9 cellular contexts compared by ENCODE assay signal in the genomic region with DNA sequence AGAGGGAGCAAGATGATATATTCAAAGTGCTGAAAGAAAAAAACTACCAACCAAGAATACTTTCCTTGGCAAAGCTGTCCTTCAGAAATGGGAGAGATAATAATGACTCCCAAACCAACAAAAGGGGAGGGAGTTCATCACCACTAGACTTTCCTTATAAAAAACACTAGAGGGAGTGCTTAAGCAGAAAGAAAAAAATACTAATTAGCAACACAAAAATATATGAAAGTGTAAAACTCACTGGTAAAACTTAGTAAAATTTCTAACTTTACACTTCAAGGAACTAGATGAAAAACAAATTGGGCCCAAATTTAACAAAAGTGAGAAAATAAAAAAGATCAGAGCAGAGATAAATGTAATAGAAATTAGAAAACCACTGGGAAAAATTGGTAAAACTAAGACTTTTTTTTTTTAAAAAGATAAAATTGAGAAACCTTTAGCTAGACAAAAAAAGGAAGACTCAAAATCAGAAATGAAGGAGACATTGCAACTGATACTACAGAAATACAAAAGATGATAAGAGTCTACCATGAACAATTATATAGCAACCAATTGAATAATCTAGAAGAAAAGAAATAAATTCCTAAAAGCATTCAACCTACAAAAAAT.
DNase-seq lines count a peak whose midpoint lies in the region; TF ChIP-seq lines count a peak whose summit lies in the region.
"Had no signal": no experiment of that assay in that cellular context is flagged by ENCODE, and none has a peak within 500 bp of the region (broad histone marks: within the 10 kb centered on the region; RNA-seq: fewer than 3 reads in every experiment).

No MANE protein-coding gene starts in this region.

- H3K4me3 ChIP-seq in brain microvascular endothelial cell (ENCODE audit: low read depth, low read length) = no peak overlapping the region

- H3K36me3 ChIP-seq in brain microvascular endothelial cell (replicated peaks) = no peaks in the 10 kb centered on the region

- no peak overlapping the region for H3K27ac Mint-ChIP-seq in nephron progenitor cell
- H3K27ac Mint-ChIP-seq in activated naive CD4-positive, alpha-beta T cell treated with anti-CD3 and anti-CD28 coated beads for 36 hours = no peak overlapping the region

- TF ChIP-seq CTCF in GM10248 (IDR thresholded peaks at IDR 0.05; ENCODE audit: control extremely low read depth, extremely low read depth, low read depth, missing control alignments) (peak; percentile 35), brain microvascular endothelial cell (IDR thresholded peaks at IDR 0.05; ENCODE audit: low read depth, low read length, missing control alignments) (peak; percentile 21), nephron progenitor cell (IDR thresholded peaks at IDR 0.05) (peak; percentile 33)

- H3K4me3 Mint-ChIP-seq in nephron progenitor cell = no peak overlapping the region
- H3K4me3 Mint-ChIP-seq in activated naive CD4-positive, alpha-beta T cell treated with anti-CD3 and anti-CD28 coated beads for 36 hours = no peak overlapping the region

- no peaks in the 10 kb centered on the region for H3K27me3 ChIP-seq in brain microvascular endothelial cell (replicated peaks)

- POLR2A ChIA-PET in GM10248 (lab: Yijun Ruan, JAX) = no interaction called here

- peaks cover 39% of the 10 kb centered on the region for H3K9me3 Mint-ChIP-seq in nephron progenitor cell
- peaks cover 4% of the 10 kb centered on the region for H3K9me3 Mint-ChIP-seq in activated naive CD4-positive, alpha-beta T cell treated with anti-CD3 and anti-CD28 coated beads for 36 hours

- H3K27me3 Mint-ChIP-seq in nephron progenitor cell (ENCODE audit: low read depth, poor library complexity) = peaks cover 3% of the 10 kb centered on the region
- H3K27me3 Mint-ChIP-seq in activated naive CD4-positive, alpha-beta T cell treated with anti-CD3 and anti-CD28 coated beads for 36 hours (ENCODE audit: low read depth) = peaks cover 7% of the 10 kb centered on the region

- DNase-seq in GM10248 (ENCODE audit: extremely low spot score) (peak; percentile 21), NCI-H1694 (lab: John Stamatoyannopoulos, UW) (peak; percentile 27), brain microvascular endothelial cell (no peak), nephron progenitor cell (no peak), AG08396 (ENCODE audit: low spot score) (no peak)
- no peak for DNase-seq in activated naive CD4-positive, alpha-beta T cell treated with anti-CD3 and anti-CD28 coated beads for 36 hours
- no peak for DNase-seq in stimulated activated CD4-positive, alpha-beta T cell treated with anti-CD3 and anti-CD28 coated beads, Interleukin-15, amount 100 ng/mL, for 24 hours
- no peak for DNase-seq in activated CD8-positive, alpha-beta memory T cell treated with anti-CD3 and anti-CD28 coated beads, Interleukin-2, amount 50 U/mL, for 48 hours
- DNase-seq: activated CD4-positive, alpha-beta T cell treated with anti-CD3 and anti-CD28 coated beads, Interleukin-2, amount 50 U/mL, for 4 hours had no signal

- in situ Hi-C loops in brain microvascular endothelial cell (cut with HindIII; ENCODE audit: low pct_ligation_motif_present, low sequenced_read_pairs) = no loop called here

- no peaks in the 10 kb centered on the region for H3K4me1 Mint-ChIP-seq in nephron progenitor cell
- no peaks in the 10 kb centered on the region for H3K4me1 Mint-ChIP-seq in activated naive CD4-positive, alpha-beta T cell treated with anti-CD3 and anti-CD28 coated beads for 36 hours (ENCODE audit: low read depth)

- no peaks in the 10 kb centered on the region for H3K36me3 Mint-ChIP-seq in nephron progenitor cell (ENCODE audit: low read depth)
- peaks cover 2% of the 10 kb centered on the region for H3K36me3 Mint-ChIP-seq in activated naive CD4-positive, alpha-beta T cell treated with anti-CD3 and anti-CD28 coated beads for 36 hours (ENCODE audit: low read depth)

- CTCF ChIA-PET in GM10248 (lab: Yijun Ruan, JAX) = interaction anchor here (2.9 to 4.0 kb wide), 2 partner anchors 15 to 229 kb away, joined by 14 to 19 read pairs; no protein-coding TSS in a partner anchor
- CTCF ChIA-PET in activated naive CD4-positive, alpha-beta T cell treated with anti-CD3 and anti-CD28 coated beads for 36 hours (lab: Charles Lee) = interaction anchor here (0.7 to 7.7 kb wide), 13 partner anchors 10 to 335 kb away, joined by 3 to 86 read pairs (median 3); no protein-coding TSS in a partner anchor

- intact Hi-C loops in activated naive CD4-positive, alpha-beta T cell treated with anti-CD3 and anti-CD28 coated beads for 36 hours (cut with micrococcal nuclease) = loop anchor here (1.0 to 5.0 kb wide), 3 partner anchors 154 to 429 kb away; no protein-coding TSS in a partner anchor

- no peak overlapping the region for H3K27ac ChIP-seq in brain microvascular endothelial cell

Comparison
In these comparisons a context has a peak if more than half of its experiments do, and no peak if none do; other contexts are left out.
1. DNase-seq: peak in GM10248 (single experiment) and NCI-H1694 (single experiment); none in brain microvascular endothelial cell (single experiment), nephron progenitor cell (single experiment), activated naive CD4-positive, alpha-beta T cell treated with anti-CD3 and anti-CD28 coated beads for 36 hours (single experiment), AG08396 (single experiment), stimulated activated CD4-positive, alpha-beta T cell treated with anti-CD3 and anti-CD28 coated beads, Interleukin-15, amount 100 ng/mL, for 24 hours (single experiment) and activated CD8-positive, alpha-beta memory T cell treated with anti-CD3 and anti-CD28 coated beads, Interleukin-2, amount 50 U/mL, for 48 hours (single experiment).
2. Peak in every context shown above with its lines, with median percentiles within 50 percentile points of each other: CTCF ChIP-seq.